Comparison of ENCODE assay signal across 8 cellular contexts in genomic region chr1:74732960-74733615, GRCh38. TPM values are rescaled to one million over a fixed set of nuclear protein-coding genes. Genes with fewer than 3 reads are reported as not detected.
A peak's percentile ranks its signal among the peaks of the same experiment; 100 is the strongest.
DNase-seq lines count a peak whose midpoint lies in the region; ATAC-seq and TF ChIP-seq lines count a peak whose summit lies in the region.

Gene CRYZ, minus strand, starts transcription at chr1:74733050. Its CDS starts 8,229 bp downstream, at chr1:74724821.
Gene TYW3, plus strand, starts transcription at chr1:74733152. Its CDS starts 93 bp downstream, at chr1:74733245.

- DNase-seq in AG09319 (ENCODE audit: extremely low read depth, low read depth) (peak; percentile 76), NCI-H460 (ENCODE audit: extremely low read depth, low read depth) (peak; percentile 87), cerebellum (ENCODE audit: low spot score) (peak; percentile 82), kidney glomerular epithelial cell (lab: John Stamatoyannopoulos, UW) (peak; percentile 91)
- DNase-seq in activated CD4-positive, CD25-positive, alpha-beta regulatory T cell treated with anti-CD3 and anti-CD28 coated beads, Interleukin-2, amount 50 U/mL, for 72 hours, result peak; percentile 73
- peak; percentile 54 to 59 for DNase-seq in stimulated activated CD4-positive, alpha-beta T cell treated with anti-CD3 and anti-CD28 coated beads, Interleukin-1b, Interleukin-23, amount 100 ng/mL, for 1 hour (ENCODE audit: low read depth in 2 of 2)

- no peak for TF ChIP-seq CTCF in AG09319 (IDR thresholded peaks at IDR 0.05; ENCODE audit: low read depth, low read length)

- ATAC-seq in GM19035 (IDR thresholded peaks at IDR 0.05; ENCODE audit: unreplicated experiment) (peak; percentile 76), HG03354 (IDR thresholded peaks at IDR 0.05; ENCODE audit: poor library complexity, severe bottlenecking, unreplicated experiment) (peak; percentile 69)

RNA-seq across cellular contexts. Expression of gene CRYZ, which starts in this region (rescaled TPM):
- 10.0 and 13.3 TPM in 2 replicates for total RNA-seq in NCI-H460 (2014; rRNA removed; shearing (Covaris generic))
- polyA plus RNA-seq in NCI-H460 (2014; cell fraction: nucleus; rRNA removed), result 17.2 and 28.0 TPM in 2 replicates
- 11.0 TPM for total RNA-seq in cerebellum

RNA-seq across cellular contexts. Expression of gene TYW3, which starts in this region (rescaled TPM):
- 19.3 and 24.0 TPM in 2 replicates for total RNA-seq in NCI-H460 (2014; rRNA removed; shearing (Covaris generic))
- 24.0 and 26.4 TPM in 2 replicates for polyA plus RNA-seq in NCI-H460 (2014; cell fraction: nucleus; rRNA removed)
- 9.2 TPM for total RNA-seq in cerebellum

Comparison
In these comparisons a context has a peak if more than half of its experiments do, and no peak if none do; other contexts are left out.
1. Peak in every context shown above with its lines: DNase-seq and ATAC-seq.